Comparison of ENCODE assay signal across 9 cellular contexts in genomic region chr12:115871714-115872113, GRCh38.
DNase-seq lines count a peak whose midpoint lies in the region; ATAC-seq and TF ChIP-seq lines count a peak whose summit lies in the region.
"Had no signal": no experiment of that assay in that cellular context is flagged by ENCODE, and none has a peak within 500 bp of the region (broad histone marks: within the 10 kb centered on the region; RNA-seq: fewer than 3 reads in every experiment).

No MANE protein-coding gene starts in this region.

- H3K4me3 ChIP-seq in HFF-Myc (replicated peaks; ENCODE audit: low read depth, low read length) (no peak overlapping the region), mucosa of descending colon (no peak overlapping the region)

- H3K27ac Mint-ChIP-seq in chondrocyte (ENCODE audit: unreplicated experiment) (no peak overlapping the region), T-helper 17 cell (no peak overlapping the region)
- H3K27ac Mint-ChIP-seq: activated B cell treated with CpG ODN at 0.5 μM for 24 hours had no signal

- H3K27me3 Mint-ChIP-seq in chondrocyte (ENCODE audit: low read depth) = peaks cover 47% of the 10 kb centered on the region
- H3K27me3 Mint-ChIP-seq in T-helper 17 cell = peaks cover 46% of the 10 kb centered on the region

- no peak overlapping the region for H3K4me3 Mint-ChIP-seq in chondrocyte (ENCODE audit: unreplicated experiment)
- no peak overlapping the region for H3K4me3 Mint-ChIP-seq in T-helper 17 cell
- H3K4me3 Mint-ChIP-seq: activated B cell treated with CpG ODN at 0.5 μM for 24 hours had no signal

- DNase-seq in EH (ENCODE audit: low read depth) = peak; percentile 43
- DNase-seq in HFF-Myc (ENCODE audit: extremely low read depth, low read depth) = peak; percentile 54
- peak; percentile 97 for DNase-seq in NCI-H510A treated with DMSO at 0.1 percent for 48 hours (lab: John Stamatoyannopoulos, UW)
- no peak for DNase-seq in chondrocyte (ENCODE audit: low spot score)
- peak in 1 of 3 donors; percentile 49 for DNase-seq in mucosa of descending colon
- no peak for DNase-seq in activated naive CD4-positive, alpha-beta T cell treated with Interleukin-2 at 50 U/mL for 16 hours
- no peak for DNase-seq in activated naive CD4-positive, alpha-beta T cell (lab: John Stamatoyannopoulos, UW)
- DNase-seq in T-helper 17 cell = no peak
- DNase-seq: activated B cell treated with CpG ODN at 0.5 μM for 24 hours had no signal

- H3K4me1 ChIP-seq in mucosa of descending colon (ENCODE audit: low read depth) = peaks cover 6% of the 10 kb centered on the region

- peak; percentile 69 for TF ChIP-seq CTCF in HFF-Myc (IDR thresholded peaks at IDR 0.05; ENCODE audit: low read depth, low read length, missing control alignments)
- TF ChIP-seq CTCF in chondrocyte (IDR thresholded peaks at IDR 0.05) = peak; percentile 75
- TF ChIP-seq CTCF in mucosa of descending colon (IDR thresholded peaks at IDR 0.05) = peak; percentile 9

- H3K36me3 Mint-ChIP-seq in chondrocyte (ENCODE audit: low read depth) = no peaks in the 10 kb centered on the region
- H3K36me3 Mint-ChIP-seq in T-helper 17 cell (ENCODE audit: low read depth) = peaks cover 3% of the 10 kb centered on the region

- H3K9me3 Mint-ChIP-seq in chondrocyte (ENCODE audit: low read depth) = peaks cover 2% of the 10 kb centered on the region

- no peaks in the 10 kb centered on the region for H3K9me3 ChIP-seq in mucosa of descending colon
- no peaks in the 10 kb centered on the region for H3K9me3 ChIP-seq in T-helper 17 cell (ENCODE audit: control insufficient read depth, low read length, poor library complexity, severe bottlenecking)

- intact Hi-C loops in mucosa of descending colon (cut with DNase I, micrococcal nuclease) = no loop called here

- peak; percentile 76 for ATAC-seq in mucosa of descending colon
- ATAC-seq in T-helper 17 cell = no peak

- no peaks in the 10 kb centered on the region for H3K36me3 ChIP-seq in mucosa of descending colon (ENCODE audit: low read depth)

- no peaks in the 10 kb centered on the region for H3K4me1 Mint-ChIP-seq in chondrocyte (ENCODE audit: low read depth)
- H3K4me1 Mint-ChIP-seq in T-helper 17 cell = no peaks in the 10 kb centered on the region
- H3K4me1 Mint-ChIP-seq: activated B cell treated with CpG ODN at 0.5 μM for 24 hours had no signal

Comparison
In these comparisons a context has a peak if more than half of its experiments do, and no peak if none do; other contexts are left out.
1. DNase-seq: peak in EH (single experiment), HFF-Myc (single experiment) and NCI-H510A treated with DMSO at 0.1 percent for 48 hours (single experiment); none in chondrocyte (single experiment), activated naive CD4-positive, alpha-beta T cell treated with Interleukin-2 at 50 U/mL for 16 hours (single experiment), activated naive CD4-positive, alpha-beta T cell (0 of 4) and T-helper 17 cell (0 of 3).
2. CTCF ChIP-seq: peak in every context shown above with its lines; median percentile 75 in chondrocyte; 69 in HFF-Myc; 9 in mucosa of descending colon.